1 cellular context compared by ENCODE assay signal in genomic region chr1:176205322-176205914, GRCh38.
TF ChIP-seq lines count a peak whose summit lies in the region.

No MANE protein-coding gene starts in this region.

TF ChIP-seq in HEK293, 187 proteins besides CTCF, POLR2A, EP300 and RAD21 (continued from another document):
- TF ChIP-seq ZNF362 (tag by site-specific recombination; IDR thresholded peaks at IDR 0.05) (no peak), SP3 (tag by site-specific recombination; IDR thresholded peaks at IDR 0.05) (no peak), ZSCAN4 (tag by site-specific recombination; IDR thresholded peaks at IDR 0.05) (no peak), ZNF664 (tag by site-specific recombination; IDR thresholded peaks at IDR 0.05) (peak; percentile 23; the same call in 1 of the 2 replicates), ZEB2 (tag by site-specific recombination; IDR thresholded peaks at IDR 0.05) (no peak), ZNF24 (tag by site-specific recombination; IDR thresholded peaks at IDR 0.05) (no peak), ZNF266 (tag by site-specific recombination; IDR thresholded peaks at IDR 0.05; ENCODE audit: low read depth) (no peak), ZNF10 (tag by site-specific recombination; IDR thresholded peaks at IDR 0.05) (no peak), ZNF639 (tag by site-specific recombination; IDR thresholded peaks at IDR 0.05) (no peak), ZNF600 (tag by site-specific recombination; IDR thresholded peaks at IDR 0.05) (peak; percentile 88), ZNF2 (tag by site-specific recombination; IDR thresholded peaks at IDR 0.05) (no peak), ZNF621 (tag by site-specific recombination; IDR thresholded peaks at IDR 0.05) (no peak), ZNF510 (tag by site-specific recombination; IDR thresholded peaks at IDR 0.05; ENCODE audit: insufficient replicate concordance) (no peak), ZSCAN18 (tag by site-specific recombination; IDR thresholded peaks at IDR 0.05) (no peak), SETDB1 (IDR thresholded peaks at IDR 0.05; ENCODE audit: insufficient read length, low read length) (no peak), ZNF394 (tag by site-specific recombination; IDR thresholded peaks at IDR 0.05; ENCODE audit: borderline replicate concordance) (no peak), ZNF169 (tag by site-specific recombination; IDR thresholded peaks at IDR 0.05) (no peak), KLF16 (tag by site-specific recombination; IDR thresholded peaks at IDR 0.05) (no peak), ZNF292 (tag by site-specific recombination; IDR thresholded peaks at IDR 0.05; ENCODE audit: borderline replicate concordance, low read depth) (no peak), PRDM1 (tag by site-specific recombination; IDR thresholded peaks at IDR 0.05) (peak; percentile 82), ZNF768 (tag by site-specific recombination; IDR thresholded peaks at IDR 0.05) (no peak), ZNF423 (tag by site-specific recombination; IDR thresholded peaks at IDR 0.05) (no peak), REPIN1 (tag by site-specific recombination; IDR thresholded peaks at IDR 0.05; ENCODE audit: low read depth) (no peak), ZNF248 (tag by site-specific recombination; IDR thresholded peaks at IDR 0.05) (no peak), ZNF629 (tag by site-specific recombination; IDR thresholded peaks at IDR 0.05) (peak; percentile 62; the same call in 1 of the 2 replicates), ZBTB1 (tag by site-specific recombination; IDR thresholded peaks at IDR 0.05) (no peak)
